ENCODE assay signal across 14 cellular contexts in the genomic region with DNA sequence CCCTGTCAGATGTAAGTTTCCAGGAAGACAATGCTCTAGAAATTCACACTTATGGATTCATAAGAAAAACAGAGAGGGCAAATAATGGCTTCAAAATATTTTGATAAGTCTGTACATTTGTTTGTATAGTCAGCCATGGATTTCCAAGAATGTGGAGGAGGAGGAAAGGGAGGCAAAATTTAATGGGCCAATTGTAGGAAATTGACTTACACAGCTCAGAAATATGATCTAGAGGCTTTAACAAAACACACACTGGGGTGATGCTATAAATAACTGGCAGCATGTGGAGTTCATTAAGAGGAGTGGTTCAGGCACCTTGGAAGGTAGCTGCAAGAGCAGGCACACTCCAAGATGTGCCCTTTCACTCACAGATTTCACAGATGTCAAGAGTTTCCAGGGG.
DNase-seq lines count a peak whose midpoint lies in the region; ATAC-seq and TF ChIP-seq lines count a peak whose summit lies in the region.
"Had no signal": no experiment of that assay in that cellular context is flagged by ENCODE, and none has a peak within 500 bp of the region (broad histone marks: within the 10 kb centered on the region; RNA-seq: fewer than 3 reads in every experiment).

No MANE protein-coding gene starts in this region.

- CTCF ChIA-PET in Panc1 (lab: Charles Lee): no interaction called here

- DNase-seq in NCI-H187 treated with DMSO at 0.1 percent for 48 hours (lab: John Stamatoyannopoulos, UW) (peak; percentile 4), NCI-H187 (lab: John Stamatoyannopoulos, UW) (no peak), Panc1 (ENCODE audit: low read depth, low spot score) (no peak), fibroblast of the aortic adventitia (ENCODE audit: low read depth) (peak; percentile 72), smooth muscle cell of the brain vasculature (ENCODE audit: low read depth, low spot score) (peak; percentile 40), medulla oblongata (ENCODE audit: extremely low spot score) (no peak), sciatic nerve (ENCODE audit: low spot score) (no peak)
- DNase-seq: anterior cingulate cortex; NCI-H345; Right ventricle myocardium superior; stimulated activated CD4-positive, alpha-beta T cell treated with anti-CD3 and anti-CD28 coated beads, Interleukin-4, amount 100 ng/mL, for 1 hour; stomach had no signal

- in situ Hi-C loops in Panc1 (cut with HindIII; ENCODE audit: low pct_unique_long_range_greater_than_20kb, low sequenced_read_pairs): no loop called here

- intact Hi-C loops in Panc1 (cut with micrococcal nuclease; ENCODE audit: unreplicated experiment) (no loop called here), sciatic nerve (cut with DNase I) (no loop called here)

- H3K27me3 ChIP-seq in Panc1 (ENCODE audit: control insufficient read depth, insufficient read depth, low read length): no peaks in the 10 kb centered on the region
- H3K27me3 ChIP-seq: stomach had no signal

- POLR2A ChIA-PET in Panc1 (lab: Charles Lee): no interaction called here

- no peaks in the 10 kb centered on the region for H3K4me1 ChIP-seq in Panc1 (ENCODE audit: control insufficient read depth, insufficient read depth, low read length)
- H3K4me1 ChIP-seq: stomach had no signal

- H3K9me3 ChIP-seq in Panc1 (ENCODE audit: control insufficient read depth, insufficient read depth, low read depth, low read length): no peaks in the 10 kb centered on the region
- H3K9me3 ChIP-seq: stomach had no signal

- no peak overlapping the region for H3K4me3 ChIP-seq in Panc1 (ENCODE audit: low read depth in 2 of 2, low read length in 2 of 2)
- H3K4me3 ChIP-seq in fibroblast of the aortic adventitia (ENCODE audit: low read depth, low read length): no peak overlapping the region
- H3K4me3 ChIP-seq: stomach had no signal

- H3K27ac ChIP-seq in Panc1 (ENCODE audit: low read length): no peak overlapping the region
- H3K27ac ChIP-seq: stomach, VCaP had no signal

- no TSS peak for BruUV-seq in Panc1 (replicated peaks; lab: Mats Ljungman, UMichigan)

- H3K36me3 ChIP-seq in Panc1 (ENCODE audit: control insufficient read depth, insufficient read depth, low read length): no peaks in the 10 kb centered on the region
- H3K36me3 ChIP-seq: stomach had no signal

- ATAC-seq in Panc1: peak; percentile 73
- ATAC-seq in GM19452 (IDR thresholded peaks at IDR 0.05; ENCODE audit: unreplicated experiment): no peak
- ATAC-seq in sciatic nerve: no peak

- no peak for TF ChIP-seq CTCF in Panc1 (IDR thresholded peaks at IDR 0.05)
- TF ChIP-seq CTCF in fibroblast of the aortic adventitia (IDR thresholded peaks at IDR 0.05; ENCODE audit: insufficient read depth, low read length): no peak

Comparison
In these comparisons a context has a peak if more than half of its experiments do, and no peak if none do; other contexts are left out.
1. DNase-seq: peak in NCI-H187 treated with DMSO at 0.1 percent for 48 hours (single experiment), fibroblast of the aortic adventitia (single experiment) and smooth muscle cell of the brain vasculature (single experiment); none in NCI-H187 (0 of 2), Panc1 (single experiment), medulla oblongata (single experiment) and sciatic nerve (single experiment).